12 cellular contexts compared by ENCODE assay signal in the genomic region with DNA sequence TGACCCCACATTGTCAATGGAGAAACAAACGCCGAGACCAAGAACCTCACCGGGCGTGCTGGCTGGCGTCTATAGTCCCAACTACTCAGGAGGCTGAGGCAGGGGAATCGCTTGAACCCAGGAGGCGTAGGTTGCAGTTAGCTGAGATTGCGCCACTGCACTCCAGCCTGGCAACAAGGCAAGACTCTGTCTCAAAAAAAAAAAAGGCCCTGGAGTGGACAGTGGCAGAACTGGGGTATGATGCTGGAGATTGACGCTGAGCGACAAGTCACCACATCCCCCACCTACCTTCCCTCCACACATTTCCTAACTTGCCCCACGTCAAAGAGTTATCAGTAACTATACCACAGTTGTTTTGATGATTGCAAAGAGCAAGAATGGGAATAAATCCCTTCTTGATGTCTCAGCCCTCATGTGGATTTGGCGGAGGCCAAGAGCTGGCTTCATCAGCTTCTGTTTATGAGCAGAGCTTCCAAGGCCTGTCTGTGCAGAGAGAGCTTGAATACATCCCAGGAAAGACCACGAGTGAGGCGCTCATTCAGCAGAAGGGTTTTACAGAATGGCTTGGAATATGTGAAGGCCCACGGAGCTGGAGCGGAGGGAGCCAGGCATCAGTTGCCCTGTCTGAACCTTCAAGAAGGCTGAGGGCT. TPM values are rescaled to one million over a fixed set of nuclear protein-coding genes. Genes with fewer than 3 reads are reported as not detected.
DNase-seq lines count a peak whose midpoint lies in the region; ATAC-seq and TF ChIP-seq lines count a peak whose summit lies in the region.
"Had no signal": no experiment of that assay in that cellular context is flagged by ENCODE, and none has a peak within 500 bp of the region (broad histone marks: within the 10 kb centered on the region; RNA-seq: fewer than 3 reads in every experiment).

No MANE protein-coding gene starts in this region.

- no peaks in the 10 kb centered on the region for H3K27me3 ChIP-seq in SJSA1 (replicated peaks)
- H3K27me3 ChIP-seq in heart left ventricle: no peaks in the 10 kb centered on the region
- H3K27me3 ChIP-seq in uterus: no peaks in the 10 kb centered on the region
- H3K27me3 ChIP-seq in GM23338 (ENCODE audit: insufficient read depth): no peaks in the 10 kb centered on the region

- H3K9me3 Mint-ChIP-seq in GM23338: no peaks in the 10 kb centered on the region
- H3K9me3 Mint-ChIP-seq: activated T-cell treated with anti-CD3 and anti-CD28 coated beads, Interleukin-2, amount 50 U/mL, for 24 hours; WTC11 had no signal

- H3K4me3 Mint-ChIP-seq in GM23338: no peak overlapping the region
- H3K4me3 Mint-ChIP-seq: activated T-cell treated with anti-CD3 and anti-CD28 coated beads, Interleukin-2, amount 50 U/mL, for 24 hours; WTC11 had no signal

- H3K36me3 ChIP-seq in SJSA1 (no peaks in the 10 kb centered on the region), heart left ventricle (no peaks in the 10 kb centered on the region), uterus (no peaks in the 10 kb centered on the region), GM23338 (ENCODE audit: insufficient read depth) (no peaks in the 10 kb centered on the region)

- TF ChIP-seq POLR2A in heart left ventricle (IDR thresholded peaks at IDR 0.05) (no peak), uterus (IDR thresholded peaks at IDR 0.05) (no peak)

- H3K4me2 ChIP-seq in GM23338: no peak overlapping the region

- H2AFZ ChIP-seq in GM23338: no peak overlapping the region

- H3K4me1 ChIP-seq in SJSA1 (replicated peaks) (peaks cover 46% of the 10 kb centered on the region), heart left ventricle (peaks cover 0 to 28% (median 13%) of the 10 kb centered on the region in 12 donors), uterus (peaks cover 8 to 24% of the 10 kb centered on the region in 2 donors), GM23338 (ENCODE audit: insufficient read depth) (no peaks in the 10 kb centered on the region)

- DNase-seq in SJSA1 (ENCODE audit: low read depth in 1 of 2, low spot score in 2 of 2) (peak in 1 of 2 experiments; percentile 32), heart left ventricle (peak in 3 of 5 donors; percentile 40 to 60 (median 55)), non-pigmented ciliary epithelial cell (ENCODE audit: low read depth) (peak; percentile 61), uterus (peak; percentile 68 to 81), GM23338 (ENCODE audit: low spot score) (no peak)
- no peak for DNase-seq in activated effector memory CD4-positive, alpha-beta T cell treated with anti-CD3 and anti-CD28 coated beads, Interleukin-2, amount 50 U/mL, for 16 hours
- DNase-seq: activated T-cell treated with anti-CD3 and anti-CD28 coated beads, Interleukin-2, amount 50 U/mL, for 24 hours; central memory CD4-positive, alpha-beta T cell; NCI-H2227 treated with DMSO at 0.1 percent for 48 hours; SHP77 treated with DMSO at 0.1 percent for 48 hours had no signal

- no peaks in the 10 kb centered on the region for H3F3A ChIP-seq in GM23338 (replicated peaks; ENCODE audit: low read depth)

- no peaks in the 10 kb centered on the region for H3K79me2 ChIP-seq in GM23338 (replicated peaks; ENCODE audit: insufficient read depth)

- H3K4me1 Mint-ChIP-seq in GM23338: no peaks in the 10 kb centered on the region; the same call in 2 of the 3 replicates
- H3K4me1 Mint-ChIP-seq: WTC11 had no signal

- 82 to 90% (median 85%) methylated on average over 16 of the region's 16 CpGs for WGBS in heart left ventricle, 4 donors

- H3K4me3 ChIP-seq in SJSA1 (no peak overlapping the region), heart left ventricle (no peak overlapping the region), uterus (no peak overlapping the region), GM23338 (no peak overlapping the region)

- no peaks in the 10 kb centered on the region for H4K20me1 ChIP-seq in GM23338 (replicated peaks; ENCODE audit: insufficient read depth)

- intact Hi-C loops in heart left ventricle (cut with DNase I): no loop called here
- intact Hi-C loops in uterus (cut with DNase I; ENCODE audit: low total_unique reads): no loop called here

- H3K27ac Mint-ChIP-seq in GM23338: no peak overlapping the region
- H3K27ac Mint-ChIP-seq: activated T-cell treated with anti-CD3 and anti-CD28 coated beads, Interleukin-2, amount 50 U/mL, for 24 hours; WTC11 had no signal

- H3K27me3 Mint-ChIP-seq in GM23338 (ENCODE audit: insufficient read depth, low read depth, poor library complexity): peaks cover 4% of the 10 kb centered on the region
- H3K27me3 Mint-ChIP-seq: activated T-cell treated with anti-CD3 and anti-CD28 coated beads, Interleukin-2, amount 50 U/mL, for 24 hours had no signal

- H3K9me2 ChIP-seq in GM23338 (ENCODE audit: insufficient read depth): no peaks in the 10 kb centered on the region

- peak overlapping the region; percentile 44 for H3K27ac ChIP-seq in SJSA1
- peak overlapping the region in 11 of 12 donors; percentile 22 to 75 (median 52) for H3K27ac ChIP-seq in heart left ventricle
- peak overlapping the region; percentile 84 to 92 for H3K27ac ChIP-seq in uterus
- no peak overlapping the region for H3K27ac ChIP-seq in GM23338 (ENCODE audit: low read depth)

- H3K9me3 ChIP-seq in SJSA1 (replicated peaks) (no peaks in the 10 kb centered on the region), heart left ventricle (no peaks in the 10 kb centered on the region), uterus (no peaks in the 10 kb centered on the region)

- TF ChIP-seq CTCF in heart left ventricle (IDR thresholded peaks at IDR 0.05) (no peak), uterus (IDR thresholded peaks at IDR 0.05) (no peak), GM23338 (conservative IDR thresholded peaks at IDR 0.05; ENCODE audit: low read depth in 2 of 2) (no peak)

- ATAC-seq in heart left ventricle (peak; percentile 45 to 78 (median 68)), HG03565 (IDR thresholded peaks at IDR 0.05; ENCODE audit: unreplicated experiment) (no peak), GM23338 (no peak)
- ATAC-seq: WTC11 had no signal

- no peaks in the 10 kb centered on the region for H3K36me3 Mint-ChIP-seq in GM23338 (ENCODE audit: low read depth)
- H3K36me3 Mint-ChIP-seq: WTC11 had no signal

TF ChIP-seq in GM23338, 12 proteins besides CTCF, POLR2A, EP300 and RAD21:
- TF ChIP-seq STAT1 (IDR thresholded peaks at IDR 0.05; ENCODE audit: unreplicated experiment) (no peak), ZNF114 (CRISPR knock-in tag; IDR thresholded peaks at IDR 0.05) (no peak), NANOG (IDR thresholded peaks at IDR 0.05; ENCODE audit: borderline replicate concordance) (no peak), CREB1 (CRISPR knock-in tag; IDR thresholded peaks at IDR 0.05; ENCODE audit: low read depth) (no peak)
- TF ChIP-seq, protein P1, sequence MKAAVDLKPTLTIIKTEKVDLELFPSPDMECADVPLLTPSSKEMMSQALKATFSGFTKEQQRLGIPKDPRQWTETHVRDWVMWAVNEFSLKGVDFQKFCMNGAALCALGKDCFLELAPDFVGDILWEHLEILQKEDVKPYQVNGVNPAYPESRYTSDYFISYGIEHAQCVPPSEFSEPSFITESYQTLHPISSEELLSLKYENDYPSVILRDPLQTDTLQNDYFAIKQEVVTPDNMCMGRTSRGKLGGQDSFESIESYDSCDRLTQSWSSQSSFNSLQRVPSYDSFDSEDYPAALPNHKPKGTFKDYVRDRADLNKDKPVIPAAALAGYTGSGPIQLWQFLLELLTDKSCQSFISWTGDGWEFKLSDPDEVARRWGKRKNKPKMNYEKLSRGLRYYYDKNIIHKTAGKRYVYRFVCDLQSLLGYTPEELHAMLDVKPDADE (IDR thresholded peaks at IDR 0.05): no peak

RNA-seq across cellular contexts. Expression of a gene that starts 28.0 kb away (rescaled TPM):
- total RNA-seq in SJSA1 (2014; rRNA removed; shearing (Covaris generic)): 56.9 and 92.5 TPM in 2 replicates
- 100 to 1,000 TPM in 1 of 9 donors, 10 to 100 TPM in 8; 29.6 to 116 (median 37.2) TPM for total RNA-seq in heart left ventricle
- polyA plus RNA-seq in heart left ventricle: 10 to 100 TPM; 10.1 to 12.9 TPM
- 100 to 1,000 TPM in 1 of 4 donors, 10 to 100 TPM in 3; 27.2 to 110 (median 47.5) TPM for total RNA-seq in uterus
- 20.6 and 28.7 TPM in 2 replicates for total RNA-seq in GM23338 (2014; rRNA removed; shearing (Covaris generic))
- polyA plus RNA-seq in GM23338 (2016; fragmentation: Nextera tagmentation; extraction: Ambion mirVana): 6.2 TPM in 2 replicates

Comparison
In these comparisons a context has a peak if more than half of its experiments do, and no peak if none do; other contexts are left out.
1. DNase-seq: peak in heart left ventricle (3 of 5), non-pigmented ciliary epithelial cell (single experiment) and uterus (2 of 2); none in activated effector memory CD4-positive, alpha-beta T cell treated with anti-CD3 and anti-CD28 coated beads, Interleukin-2, amount 50 U/mL, for 16 hours (single experiment) and GM23338 (single experiment).
2. ATAC-seq: peak in heart left ventricle (4 of 4); none in HG03565 (single experiment) and GM23338 (single experiment).